Comparison of ENCODE assay signal across 8 cellular contexts in genomic region chr5:167723254-167723871, GRCh38.
DNase-seq lines count a peak whose midpoint lies in the region; ATAC-seq and TF ChIP-seq lines count a peak whose summit lies in the region.

No MANE protein-coding gene starts in this region.

- no peak overlapping the region for H3K4me3 Mint-ChIP-seq in activated T-cell treated with anti-CD3 and anti-CD28 coated beads, Interleukin-2, amount 50 U/mL, for 24 hours
- no peak overlapping the region for H3K4me3 Mint-ChIP-seq in nephron progenitor cell

- H3K27ac Mint-ChIP-seq in activated T-cell treated with anti-CD3 and anti-CD28 coated beads, Interleukin-2, amount 50 U/mL, for 24 hours, result no peak overlapping the region
- no peak overlapping the region for H3K27ac Mint-ChIP-seq in nephron progenitor cell

- H3K27me3 Mint-ChIP-seq in activated T-cell treated with anti-CD3 and anti-CD28 coated beads, Interleukin-2, amount 50 U/mL, for 24 hours, result peaks cover 8% of the 10 kb centered on the region
- H3K27me3 Mint-ChIP-seq in nephron progenitor cell (ENCODE audit: low read depth, poor library complexity), result peaks cover 5% of the 10 kb centered on the region

- H3K36me3 Mint-ChIP-seq in activated T-cell treated with anti-CD3 and anti-CD28 coated beads, Interleukin-2, amount 50 U/mL, for 24 hours (ENCODE audit: low read depth), result no peaks in the 10 kb centered on the region
- H3K36me3 Mint-ChIP-seq in nephron progenitor cell (ENCODE audit: low read depth), result no peaks in the 10 kb centered on the region

- TF ChIP-seq CTCF in fibroblast of mammary gland (conservative IDR thresholded peaks at IDR 0.05; ENCODE audit: control insufficient read depth, insufficient read depth, low read depth, low read length) (peak; percentile 89), nephron progenitor cell (IDR thresholded peaks at IDR 0.05) (peak; percentile 85)

- peak; percentile 97 for ATAC-seq in GM21528 (IDR thresholded peaks at IDR 0.05; ENCODE audit: low FRiP score, unreplicated experiment)

- no peak overlapping the region for H3K27ac ChIP-seq in substantia nigra (ENCODE audit: low read depth, low read length, poor library complexity, severe bottlenecking)

- no peak overlapping the region for H3K4me3 ChIP-seq in fibroblast of mammary gland (ENCODE audit: control insufficient read depth, low read depth, low read length)

- no peaks in the 10 kb centered on the region for H3K9me3 Mint-ChIP-seq in activated T-cell treated with anti-CD3 and anti-CD28 coated beads, Interleukin-2, amount 50 U/mL, for 24 hours
- H3K9me3 Mint-ChIP-seq in nephron progenitor cell, result no peaks in the 10 kb centered on the region

- peaks cover 2% of the 10 kb centered on the region for H3K4me1 Mint-ChIP-seq in activated T-cell treated with anti-CD3 and anti-CD28 coated beads, Interleukin-2, amount 50 U/mL, for 24 hours (ENCODE audit: low read depth)
- peaks cover 26% of the 10 kb centered on the region for H3K4me1 Mint-ChIP-seq in nephron progenitor cell

- peak; percentile 83 for DNase-seq in EH (ENCODE audit: low read depth)
- DNase-seq in HT1080 (ENCODE audit: low read depth), result peak; percentile 87
- peak; percentile 1 for DNase-seq in OCI-M2 (lab: John Stamatoyannopoulos, UW; ENCODE audit: unreplicated experiment)
- peak; percentile 73 for DNase-seq in activated T-cell treated with anti-CD3 and anti-CD28 coated beads, Interleukin-2, amount 50 U/mL, for 24 hours
- peak; percentile 79 for DNase-seq in fibroblast of mammary gland (ENCODE audit: low read depth)
- peak; percentile 82 for DNase-seq in nephron progenitor cell
- peak in 46 of 49 donors; percentile 1 to 78 (median 55) for DNase-seq in substantia nigra (lab: John Stamatoyannopoulos, UW)

Comparison
In these comparisons a context has a peak if more than half of its experiments do, and no peak if none do; other contexts are left out.
1. DNase-seq: peak in every context shown above with its lines; median percentile 87 in HT1080; 83 in EH; 82 in nephron progenitor cell; 79 in fibroblast of mammary gland; 73 in activated T-cell treated with anti-CD3 and anti-CD28 coated beads, Interleukin-2, amount 50 U/mL, for 24 hours; 55 in substantia nigra; 1 in OCI-M2.